ENCODE assay signal across 9 cellular contexts in the genomic region with DNA sequence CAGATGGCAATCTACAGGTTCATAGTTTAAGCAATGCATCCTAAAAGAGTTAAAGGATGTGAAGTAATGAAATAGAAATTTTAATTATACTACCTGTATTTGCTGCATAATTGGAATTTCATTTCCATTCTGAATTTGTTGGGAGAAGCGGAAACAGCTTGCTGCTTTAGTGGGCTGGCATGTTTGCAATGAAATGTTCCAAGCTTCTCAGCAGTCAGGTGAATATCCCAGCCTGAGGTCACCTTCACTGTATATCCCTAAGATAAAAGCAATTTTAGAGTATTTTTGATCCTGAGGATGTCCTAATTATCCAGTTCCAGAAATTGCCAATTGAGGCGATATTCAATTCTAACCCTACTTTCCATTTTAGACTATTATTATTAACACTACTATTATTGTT.
"Had no signal": no experiment of that assay in that cellular context is flagged by ENCODE, and none has a peak within 500 bp of the region (broad histone marks: within the 10 kb centered on the region; RNA-seq: fewer than 3 reads in every experiment).

No MANE protein-coding gene starts in this region.

- H3K9me3 ChIP-seq: HAP-1 had no signal

- DNase-seq: GM23248, GOT3, H7, HFFc6, IMR-90, KG1 had no signal

- H3K4me3 ChIP-seq: GM23248, HAP-1, K562 had no signal

- H3K36me3 ChIP-seq: HAP-1 had no signal

- H2AFZ ChIP-seq: GM23248 had no signal

- ATAC-seq: HCT116, K562 had no signal

- H3K4me1 ChIP-seq: HAP-1 had no signal

- H3K9ac ChIP-seq: GM23248 had no signal

- H3K27ac ChIP-seq: GM23248 had no signal
